Comparison of ENCODE assay signal across 9 cellular contexts in the genomic region with DNA sequence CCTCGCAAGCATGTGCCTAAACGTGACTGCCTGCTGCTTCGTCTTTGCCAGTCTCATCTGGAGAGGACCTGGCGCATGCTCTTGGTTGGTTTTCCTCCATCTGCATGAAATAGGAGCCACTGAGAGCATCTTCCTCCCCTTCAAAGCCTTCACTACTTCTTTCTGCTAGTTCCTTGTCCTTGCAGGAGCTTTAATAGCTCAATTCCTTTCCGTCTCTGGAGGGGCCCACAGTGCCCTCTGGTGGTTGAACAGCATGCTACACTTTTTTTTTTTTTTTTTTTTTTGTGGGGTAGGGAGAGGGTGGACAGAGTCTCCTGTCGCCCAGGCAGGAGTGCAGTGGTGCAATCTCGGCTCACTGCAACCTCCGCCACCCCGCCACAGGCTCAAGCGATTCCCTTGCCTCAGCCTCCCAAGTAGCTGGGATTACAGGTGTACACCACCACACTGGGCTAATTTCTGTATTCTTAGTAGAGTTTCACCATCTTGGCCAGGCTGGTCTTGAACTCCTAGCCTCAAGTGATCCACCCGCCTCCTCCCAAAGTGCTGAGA. TPM values are rescaled to one million over a fixed set of nuclear protein-coding genes. Genes with fewer than 3 reads are reported as not detected.
DNase-seq lines count a peak whose midpoint lies in the region; ATAC-seq and TF ChIP-seq lines count a peak whose summit lies in the region.
"Had no signal": no experiment of that assay in that cellular context is flagged by ENCODE, and none has a peak within 500 bp of the region (broad histone marks: within the 10 kb centered on the region; RNA-seq: fewer than 3 reads in every experiment).

No MANE protein-coding gene starts in this region.

- H3K27ac ChIP-seq in right lobe of liver, result no peak overlapping the region
- H3K27ac ChIP-seq: BLaER1 had no signal

- no peak for TF ChIP-seq POLR2A in right lobe of liver (IDR thresholded peaks at IDR 0.05)

- intact Hi-C loops in right lobe of liver (cut with DNase I), result no loop called here

- no peaks in the 10 kb centered on the region for H3K36me3 ChIP-seq in right lobe of liver
- H3K36me3 ChIP-seq: BLaER1 had no signal

- H3K4me1 ChIP-seq in right lobe of liver, result no peaks in the 10 kb centered on the region

- no peaks in the 10 kb centered on the region for H3K9me3 ChIP-seq in right lobe of liver

- 34% methylated on average over 11 of the region's 11 CpGs for WGBS in right lobe of liver (ENCODE audit: insufficient coverage, low coverage, low lambda C conversion rate, missing lambda C conversion rate)

- no peaks in the 10 kb centered on the region for H3K27me3 ChIP-seq in right lobe of liver
- H3K27me3 ChIP-seq: BLaER1 had no signal

- TF ChIP-seq CTCF in choroid plexus epithelial cell (conservative IDR thresholded peaks at IDR 0.05; ENCODE audit: low read depth, low read length) (peak; percentile 81), right lobe of liver (IDR thresholded peaks at IDR 0.05) (peak; percentile 56 to 79 (median 79))

- ATAC-seq in right lobe of liver (peak; percentile 76 to 93 (median 90)), GM19467 (IDR thresholded peaks at IDR 0.05; ENCODE audit: unreplicated experiment) (no peak)

- DNase-seq in NCI-H1092 treated with DMSO at 0.1 percent for 48 hours (lab: John Stamatoyannopoulos, UW) (peak; percentile 3), NCI-H1092 (lab: John Stamatoyannopoulos, UW) (no peak), NCI-H187 (lab: John Stamatoyannopoulos, UW) (peak; percentile 10 to 16), choroid plexus epithelial cell (ENCODE audit: low read depth) (peak; percentile 68), right lobe of liver (peak; percentile 53 to 57 (median 53))
- DNase-seq in activated CD4-positive, CD25-positive, alpha-beta regulatory T cell treated with anti-CD3 and anti-CD28 coated beads, Interleukin-2, amount 50 U/mL, for 72 hours, result peak; percentile 67
- DNase-seq in stimulated activated CD8-positive, alpha-beta memory T cell treated with anti-CD3 and anti-CD28 coated beads, Interleukin-4, amount 100 ng/mL, for 24 hours (ENCODE audit: low read depth), result peak; percentile 11

- H3K4me3 ChIP-seq in choroid plexus epithelial cell (ENCODE audit: low read depth, low read length) (no peak overlapping the region), right lobe of liver (no peak overlapping the region)
- H3K4me3 ChIP-seq: BLaER1 had no signal

RNA-seq across cellular contexts. Expression of gene SP110, which starts 59.6 kb away (rescaled TPM):
- 10 to 100 TPM in 4 of 6 experiments, 1 to 10 TPM in 2; 5.0 to 13.1 (median 11.2) TPM for total RNA-seq in right lobe of liver
